In genomic region chr2:195683174-195683573, GRCh38 we compare ENCODE assay signal across 27 cellular contexts. TPM values are rescaled to one million over a fixed set of nuclear protein-coding genes. Genes with fewer than 3 reads are reported as not detected.
DNase-seq lines count a peak whose midpoint lies in the region; ATAC-seq and TF ChIP-seq lines count a peak whose summit lies in the region.
"Had no signal": no experiment of that assay in that cellular context is flagged by ENCODE, and none has a peak within 500 bp of the region (broad histone marks: within the 10 kb centered on the region; RNA-seq: fewer than 3 reads in every experiment).

No MANE protein-coding gene starts in this region.

- H3K79me2 ChIP-seq in mammary epithelial cell (ENCODE audit: insufficient read depth, low read length) (peaks cover 4% of the 10 kb centered on the region), SK-N-SH (ENCODE audit: insufficient read depth) (0 out of 2 replicates have a peak, but pooled peaks cover 3% of the 10 kb centered on the region), neural progenitor cell (ENCODE audit: low read depth) (peaks cover 84% of the 10 kb centered on the region)
- H3K79me2 ChIP-seq: parathyroid adenoma had no signal

- no peaks in the 10 kb centered on the region for H3K27me3 Mint-ChIP-seq in MCF 10A (ENCODE audit: insufficient read depth, unreplicated experiment)
- no peaks in the 10 kb centered on the region for H3K27me3 Mint-ChIP-seq in neural progenitor cell (ENCODE audit: insufficient read depth, low read depth)
- H3K27me3 Mint-ChIP-seq in activated CD4-positive, alpha-beta memory T cell treated with anti-CD3 and anti-CD28 coated beads for 36 hours = no peaks in the 10 kb centered on the region
- H3K27me3 Mint-ChIP-seq: IgD-negative memory B cell; naive thymus-derived CD8-positive, alpha-beta T cell had no signal

- H3K27me3 ChIP-seq in mammary epithelial cell (ENCODE audit: insufficient read depth, low read length) (no peaks in the 10 kb centered on the region), SK-N-SH (ENCODE audit: insufficient read depth) (no peaks in the 10 kb centered on the region), neural progenitor cell (no peaks in the 10 kb centered on the region)
- H3K27me3 ChIP-seq: ascending aorta, BE2C, upper lobe of left lung had no signal

- no peak for ATAC-seq in GM21786 (IDR thresholded peaks at IDR 0.05; ENCODE audit: unreplicated experiment)
- ATAC-seq: left colon; naive thymus-derived CD8-positive, alpha-beta T cell; sciatic nerve had no signal

- no peak overlapping the region for H3K4me3 Mint-ChIP-seq in MCF 10A (ENCODE audit: unreplicated experiment)
- H3K4me3 Mint-ChIP-seq in neural progenitor cell = no peak overlapping the region
- H3K4me3 Mint-ChIP-seq in activated CD4-positive, alpha-beta memory T cell treated with anti-CD3 and anti-CD28 coated beads for 36 hours = no peak overlapping the region
- H3K4me3 Mint-ChIP-seq: IgD-negative memory B cell; mesothelial cell of epicardium; naive thymus-derived CD8-positive, alpha-beta T cell had no signal

- TF ChIP-seq RAD21 in SK-N-SH (IDR thresholded peaks at IDR 0.05; ENCODE audit: low read length) = no peak

- H3K36me3 Mint-ChIP-seq in MCF 10A (ENCODE audit: insufficient read depth, unreplicated experiment) (peaks cover 41% of the 10 kb centered on the region), neural progenitor cell (peaks cover 37% of the 10 kb centered on the region)
- H3K36me3 Mint-ChIP-seq in activated CD4-positive, alpha-beta memory T cell treated with anti-CD3 and anti-CD28 coated beads for 36 hours = peaks cover 20% of the 10 kb centered on the region

- H3K4me3 ChIP-seq in mammary epithelial cell (replicated peaks in 1 of 3; ENCODE audit: insufficient read depth in 1 of 3, low read depth in 2 of 3, low read length in 3 of 3) (no peak overlapping the region), SK-N-SH (ENCODE audit: low read depth in 2 of 2, low read length in 1 of 2) (peak overlapping the region in 1 of 2 experiments; percentile 10; a peak in 1 of 4 replicates), fibroblast of mammary gland (ENCODE audit: control insufficient read depth, low read depth, low read length) (no peak overlapping the region), neural progenitor cell (no peak overlapping the region)
- H3K4me3 ChIP-seq: ascending aorta, upper lobe of left lung had no signal

- TF ChIP-seq CTCF in mammary epithelial cell (conservative IDR thresholded peaks at IDR 0.05 in 1 of 2, IDR thresholded peaks at IDR 0.05 in 1 of 2; ENCODE audit: extremely low read depth in 1 of 2, insufficient read depth in 1 of 2, low read depth in 1 of 2, low read length in 2 of 2) (no peak), MCF 10A (IDR thresholded peaks at IDR 0.05; ENCODE audit: unreplicated experiment) (no peak), SK-N-SH (IDR thresholded peaks at IDR 0.05) (no peak), fibroblast of mammary gland (conservative IDR thresholded peaks at IDR 0.05; ENCODE audit: control insufficient read depth, insufficient read depth, low read depth, low read length) (no peak), neural progenitor cell (IDR thresholded peaks at IDR 0.05) (no peak)

- no peaks in the 10 kb centered on the region for H3K4me1 ChIP-seq in mammary epithelial cell (ENCODE audit: insufficient read depth, low read length)
- peaks cover 0 to 10% of the 10 kb centered on the region in 2 experiments; a peak in 2 of 4 replicates for H3K4me1 ChIP-seq in SK-N-SH (ENCODE audit: control insufficient read depth in 1 of 2, insufficient read depth in 2 of 2, low read depth in 1 of 2, low read length in 1 of 2)
- H3K4me1 ChIP-seq in neural progenitor cell = peaks cover 43% of the 10 kb centered on the region
- H3K4me1 ChIP-seq: ascending aorta, BE2C, upper lobe of left lung had no signal

- H2AFZ ChIP-seq in mammary epithelial cell (ENCODE audit: low read depth, low read length) (no peak overlapping the region), SK-N-SH (ENCODE audit: low read depth) (no peak overlapping the region), neural progenitor cell (replicated peaks) (no peak overlapping the region)
- H2AFZ ChIP-seq: parathyroid adenoma had no signal

- H3K9ac ChIP-seq in mammary epithelial cell (ENCODE audit: insufficient read depth, low read length) = no peak overlapping the region
- no peak overlapping the region for H3K9ac ChIP-seq in SK-N-SH
- H3K9ac ChIP-seq in neural progenitor cell = no peak overlapping the region
- H3K9ac ChIP-seq: parathyroid adenoma had no signal

- H3K9me2 ChIP-seq in SK-N-SH = no peaks in the 10 kb centered on the region

- in situ Hi-C loops in mammary epithelial cell (cut with MboI; ENCODE audit: low sequenced_read_pairs in 2 of 2) = no loop called here

- H3K9me3 Mint-ChIP-seq in MCF 10A (ENCODE audit: unreplicated experiment) (no peaks in the 10 kb centered on the region), neural progenitor cell (peaks cover 11% of the 10 kb centered on the region)
- H3K9me3 Mint-ChIP-seq in activated CD4-positive, alpha-beta memory T cell treated with anti-CD3 and anti-CD28 coated beads for 36 hours = no peaks in the 10 kb centered on the region
- H3K9me3 Mint-ChIP-seq: IgD-negative memory B cell had no signal

- H3K4me1 Mint-ChIP-seq in MCF 10A (ENCODE audit: insufficient read depth, unreplicated experiment) (peaks cover 15% of the 10 kb centered on the region), neural progenitor cell (peaks cover 13% of the 10 kb centered on the region)
- H3K4me1 Mint-ChIP-seq in activated CD4-positive, alpha-beta memory T cell treated with anti-CD3 and anti-CD28 coated beads for 36 hours (ENCODE audit: low read depth) = peaks cover 31% of the 10 kb centered on the region

- CTCF ChIA-PET in mammary epithelial cell (lab: Charles Lee; ENCODE audit: low non-redundant PET) = no interaction called here
- CTCF ChIA-PET in MCF 10A (lab: Yijun Ruan, JAX) = interaction anchor here (0.6 kb wide), 1 partner anchor 393 kb away, joined by 3 read pairs; no protein-coding TSS in a partner anchor
- CTCF ChIA-PET in SK-N-SH (lab: Yijun Ruan, JAX) = interaction anchor here (1.1 kb wide), 1 partner anchor 21 kb away, joined by 3 read pairs; no protein-coding TSS in a partner anchor
- CTCF ChIA-PET in activated CD4-positive, alpha-beta memory T cell treated with anti-CD3 and anti-CD28 coated beads for 36 hours (lab: Charles Lee) = no interaction called here

- BruUV-seq in mammary epithelial cell (replicated peaks; lab: Mats Ljungman, UMichigan) (no TSS peak), MCF 10A (replicated peaks; lab: Mats Ljungman, UMichigan) (no TSS peak)

- H3K36me3 ChIP-seq in mammary epithelial cell (ENCODE audit: insufficient read depth, low read length) (peaks cover 6% of the 10 kb centered on the region), SK-N-SH (replicated peaks in 1 of 2; ENCODE audit: control insufficient read depth in 1 of 2, insufficient read depth in 2 of 2, low read length in 1 of 2) (peaks cover 19 to 22% of the 10 kb centered on the region in 2 experiments), neural progenitor cell (peaks cover 24% of the 10 kb centered on the region)

- H3K9me3 ChIP-seq in mammary epithelial cell (replicated peaks; ENCODE audit: insufficient read depth, low read length) = no peaks in the 10 kb centered on the region
- H3K9me3 ChIP-seq in SK-N-SH = no peaks in the 10 kb centered on the region
- H3K9me3 ChIP-seq in neural progenitor cell (ENCODE audit: low read depth) = no peaks in the 10 kb centered on the region
- H3K9me3 ChIP-seq: ascending aorta, BE2C, upper lobe of left lung had no signal

- intact Hi-C loops in mammary epithelial cell (cut with micrococcal nuclease) (no loop called here), MCF 10A (cut with micrococcal nuclease) (no loop called here)
- intact Hi-C loops in activated CD4-positive, alpha-beta memory T cell treated with anti-CD3 and anti-CD28 coated beads for 36 hours (cut with micrococcal nuclease) = no loop called here

- peak; percentile 47 for DNase-seq in mammary epithelial cell
- DNase-seq in MCF 10A (ENCODE audit: unreplicated experiment) = no peak
- no peak for DNase-seq in SK-N-SH
- DNase-seq in fibroblast of mammary gland (ENCODE audit: low read depth) = peak; percentile 48
- peak; percentile 19 for DNase-seq in stromal cell of bone marrow (ENCODE audit: low read depth)
- no peak for DNase-seq in neural progenitor cell (ENCODE audit: low spot score)
- no peak for DNase-seq in activated CD4-positive, alpha-beta memory T cell treated with anti-CD3 and anti-CD28 coated beads for 36 hours
- DNase-seq: activated CD4-positive, alpha-beta T cell treated with anti-CD3 and anti-CD28 coated beads for 1 hour; activated naive CD4-positive, alpha-beta T cell treated with anti-CD3 and anti-CD28 coated beads, Interleukin-2, amount 50 U/mL, for 16 hours; BE2C; cerebellar nuclear complex; DND-41; effector CD8-positive, alpha-beta T cell; head of caudate nucleus; left colon; naive thymus-derived CD8-positive, alpha-beta T cell; NCI-H146; NCI-H748 treated with DMSO at 0.1 percent for 48 hours; SHP77 treated with DMSO at 0.1 percent for 48 hours; stimulated activated CD8-positive, alpha-beta memory T cell treated with anti-CD3 and anti-CD28 coated beads, Interleukin-4, amount 100 ng/mL, for 48 hours; upper lobe of left lung had no signal

- peak; percentile 31 to 93; a peak in 2 of 4 replicates for TF ChIP-seq EP300 in SK-N-SH (IDR thresholded peaks at IDR 0.05; ENCODE audit: borderline replicate concordance in 1 of 2, low read depth in 1 of 2, low read length in 1 of 2)

- no peak overlapping the region for H3K27ac ChIP-seq in mammary epithelial cell (ENCODE audit: insufficient read depth, low read depth, low read length)
- H3K27ac ChIP-seq in SK-N-SH (ENCODE audit: low read depth in 2 of 2, low read length in 1 of 2) = peak overlapping the region; percentile 32 to 71; a peak in 3 of 4 replicates
- no peak overlapping the region for H3K27ac ChIP-seq in neural progenitor cell
- H3K27ac ChIP-seq: ascending aorta, parathyroid adenoma, upper lobe of left lung had no signal

- H3K27ac Mint-ChIP-seq in MCF 10A (ENCODE audit: low read depth, unreplicated experiment) (no peak overlapping the region), neural progenitor cell (no peak overlapping the region)
- H3K27ac Mint-ChIP-seq in activated CD4-positive, alpha-beta memory T cell treated with anti-CD3 and anti-CD28 coated beads for 36 hours = no peak overlapping the region
- H3K27ac Mint-ChIP-seq: mesothelial cell of epicardium had no signal

- H3F3A ChIP-seq in SK-N-SH (replicated peaks; ENCODE audit: insufficient read depth) = peaks cover 21% of the 10 kb centered on the region
- H3F3A ChIP-seq in neural progenitor cell (ENCODE audit: low read depth) = peaks cover 40% of the 10 kb centered on the region

- H3K4me2 ChIP-seq in mammary epithelial cell (ENCODE audit: insufficient read depth, low read depth, low read length) = no peak overlapping the region
- peak overlapping the region; percentile 53 for H3K4me2 ChIP-seq in SK-N-SH
- no peak overlapping the region for H3K4me2 ChIP-seq in neural progenitor cell

- POLR2A ChIA-PET in MCF 10A (lab: Yijun Ruan, JAX) = no interaction called here
- POLR2A ChIA-PET in SK-N-SH (lab: Yijun Ruan, JAX) = no interaction called here
- POLR2A ChIA-PET in activated CD4-positive, alpha-beta memory T cell treated with anti-CD3 and anti-CD28 coated beads for 36 hours (lab: Charles Lee) = no interaction called here

- WGBS in mammary epithelial cell (ENCODE audit: low coverage, missing lambda C conversion rate) = 66% methylated on average over 3 of the region's 3 CpGs
- 17% methylated on average over 3 of the region's 3 CpGs for WGBS in SK-N-SH (ENCODE audit: low lambda C conversion rate)

- H4K20me1 ChIP-seq in mammary epithelial cell (ENCODE audit: insufficient read depth, low read length) = no peaks in the 10 kb centered on the region
- H4K20me1 ChIP-seq in SK-N-SH (ENCODE audit: insufficient read depth) = no peaks in the 10 kb centered on the region
- H4K20me1 ChIP-seq in neural progenitor cell (ENCODE audit: low read depth) = no peaks in the 10 kb centered on the region

- dilution Hi-C loops in mammary epithelial cell (cut with HindIII; ENCODE audit: low sequenced_read_pairs) = no loop called here

RNA-seq across cellular contexts. Expression of gene SLC39A10, which starts 26.1 kb away (rescaled TPM):
- 10 to 100 TPM; 54.5 to 60.7 TPM for total RNA-seq in mammary epithelial cell
- 20.0 TPM for polyA plus RNA-seq in mammary epithelial cell
- 31.5 TPM for polyA minus RNA-seq in mammary epithelial cell
- 47.8 and 59.8 TPM in 2 replicates for total RNA-seq in MCF 10A (2022)
- polyA plus RNA-seq in SK-N-SH (2012; rRNA removed) = 12.3 and 19.3 TPM in 2 replicates
- 14.9 and 16.5 TPM in 2 replicates for polyA plus RNA-seq in SK-N-SH (2012; cell fraction: cytosol; rRNA removed)
- 16.6 and 40.6 TPM in 2 replicates for polyA plus RNA-seq in SK-N-SH (2012; cell fraction: nucleus; rRNA removed)
- total RNA-seq in neural progenitor cell (ENCODE audit: low replicate concordance) = 179 and 253 TPM in 2 replicates
- 10 to 100 TPM; 36.1 to 37.4 TPM for total RNA-seq in activated CD4-positive, alpha-beta memory T cell treated with anti-CD3 and anti-CD28 coated beads for 36 hours

Comparison
In these comparisons a context has a peak if more than half of its experiments do, and no peak if none do; other contexts are left out.
1. DNase-seq: peak in mammary epithelial cell (single experiment), fibroblast of mammary gland (single experiment) and stromal cell of bone marrow (single experiment); none in MCF 10A (single experiment), SK-N-SH (single experiment), neural progenitor cell (single experiment) and activated CD4-positive, alpha-beta memory T cell treated with anti-CD3 and anti-CD28 coated beads for 36 hours (single experiment).
2. CTCF ChIA-PET loops: an anchor here in MCF 10A (0.6 kb wide) and SK-N-SH (1.1 kb wide); none called in mammary epithelial cell and activated CD4-positive, alpha-beta memory T cell treated with anti-CD3 and anti-CD28 coated beads for 36 hours.
3. H3K27ac ChIP-seq: peak in SK-N-SH (2 of 2); none in mammary epithelial cell (single experiment) and neural progenitor cell (single experiment).